In the genomic region with DNA sequence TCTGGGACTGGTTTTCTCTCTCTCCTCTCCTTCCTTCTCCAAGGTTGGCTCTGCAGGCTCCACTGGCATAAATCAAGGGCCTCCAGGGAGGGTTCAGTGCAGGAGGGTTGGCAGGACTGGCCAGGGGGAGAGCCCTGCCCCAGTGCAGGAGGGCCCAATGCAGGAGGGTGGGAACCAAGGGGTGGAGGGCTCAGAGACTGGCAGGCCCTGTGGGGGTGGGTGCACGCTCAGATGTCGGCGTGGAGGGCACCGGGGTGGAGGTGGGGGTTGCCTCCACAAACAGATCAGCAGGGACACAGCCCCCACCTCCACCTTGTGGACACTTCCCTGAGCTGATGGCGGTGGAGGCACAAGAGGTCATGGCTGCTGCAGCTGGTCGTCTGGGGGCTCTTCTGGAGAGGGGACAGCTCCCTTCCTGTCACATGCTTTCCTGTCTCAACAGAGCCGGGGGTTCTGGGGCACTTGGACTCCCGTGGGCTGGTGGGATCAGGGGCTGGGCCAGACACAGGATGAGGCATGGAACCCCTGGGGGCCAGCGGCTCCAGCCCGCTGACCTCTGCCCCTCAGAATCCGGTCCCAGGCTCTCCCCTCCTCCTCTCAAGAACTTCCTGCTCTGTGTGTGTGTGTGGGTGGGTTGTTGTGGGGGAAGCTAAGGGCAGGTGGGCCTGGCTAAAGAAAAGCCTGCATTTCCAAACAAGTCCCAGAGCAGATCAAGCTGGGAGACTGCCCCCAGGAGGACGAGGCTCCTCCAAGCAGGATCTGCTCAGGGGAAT, we compare ENCODE assay signal across 9 cellular contexts. TPM values are rescaled to one million over a fixed set of nuclear protein-coding genes. Genes with fewer than 3 reads are reported as not detected.
DNase-seq lines count a peak whose midpoint lies in the region; ATAC-seq and TF ChIP-seq lines count a peak whose summit lies in the region.
"Had no signal": no experiment of that assay in that cellular context is flagged by ENCODE, and none has a peak within 500 bp of the region (broad histone marks: within the 10 kb centered on the region; RNA-seq: fewer than 3 reads in every experiment).

No MANE protein-coding gene starts in this region.

- ATAC-seq in GM18858 (IDR thresholded peaks at IDR 0.05; ENCODE audit: unreplicated experiment), result no peak

- H3K27ac ChIP-seq in left ventricle myocardium inferior (replicated peaks), result peak overlapping the region; percentile 96
- H3K27ac ChIP-seq: C4-2B had no signal

- peak; percentile 9; the same call in 1 of the 2 replicates for TF ChIP-seq CTCF in WI38 (IDR thresholded peaks at IDR 0.05; ENCODE audit: low read depth, low read length)
- peak; percentile 54 for TF ChIP-seq CTCF in left ventricle myocardium inferior (IDR thresholded peaks at IDR 0.05; ENCODE audit: borderline replicate concordance)

- no peak overlapping the region for H3K4me3 ChIP-seq in WI38 (ENCODE audit: low read depth, low read length)
- H3K4me3 ChIP-seq in left ventricle myocardium inferior, result peak overlapping the region; percentile 14

- peaks cover 75% of the 10 kb centered on the region for H3K4me1 ChIP-seq in left ventricle myocardium inferior

- DNase-seq in NCI-H146 (lab: John Stamatoyannopoulos, UW), result peak; percentile 45
- DNase-seq in NCI-H146 treated with DMSO at 0.1 percent for 48 hours (lab: John Stamatoyannopoulos, UW; ENCODE audit: unreplicated experiment), result no peak
- peak; percentile 63 for DNase-seq in left ventricle myocardium inferior
- peak; percentile 82 for DNase-seq in smooth muscle cell of the brain vasculature (ENCODE audit: low read depth, low spot score)
- DNase-seq in hippocampal formation (lab: John Stamatoyannopoulos, UW), result no peak
- DNase-seq in activated CD4-positive, alpha-beta T cell treated with anti-CD3 and anti-CD28 coated beads for 1 hour, result no peak

- intact Hi-C loops in left ventricle myocardium inferior (cut with micrococcal nuclease), result no loop called here

- H3K27me3 ChIP-seq in left ventricle myocardium inferior (ENCODE audit: low read depth), result no peaks in the 10 kb centered on the region

- no peaks in the 10 kb centered on the region for H3K9me3 ChIP-seq in left ventricle myocardium inferior (replicated peaks)

- H3K36me3 ChIP-seq in left ventricle myocardium inferior, result peaks cover 13% of the 10 kb centered on the region

RNA-seq across cellular contexts. Expression of a gene that starts 2.7 kb away (rescaled TPM):
- total RNA-seq in left ventricle myocardium inferior, result not detected

RNA-seq across cellular contexts. Expression of a gene that starts 6.5 kb away (rescaled TPM):
- 72.0 TPM for total RNA-seq in left ventricle myocardium inferior

RNA-seq across cellular contexts. Expression of a gene that starts 27.5 kb away (rescaled TPM):
- 13.6 TPM for total RNA-seq in left ventricle myocardium inferior

RNA-seq across cellular contexts. Expression of a gene that starts 36.3 kb away (rescaled TPM):
- 42.8 TPM for total RNA-seq in left ventricle myocardium inferior

Comparison
In these comparisons a context has a peak if more than half of its experiments do, and no peak if none do; other contexts are left out.
1. DNase-seq: peak in NCI-H146 (single experiment), left ventricle myocardium inferior (single experiment) and smooth muscle cell of the brain vasculature (single experiment); none in NCI-H146 treated with DMSO at 0.1 percent for 48 hours (single experiment), hippocampal formation (0 of 2) and activated CD4-positive, alpha-beta T cell treated with anti-CD3 and anti-CD28 coated beads for 1 hour (single experiment).